In the genomic region with DNA sequence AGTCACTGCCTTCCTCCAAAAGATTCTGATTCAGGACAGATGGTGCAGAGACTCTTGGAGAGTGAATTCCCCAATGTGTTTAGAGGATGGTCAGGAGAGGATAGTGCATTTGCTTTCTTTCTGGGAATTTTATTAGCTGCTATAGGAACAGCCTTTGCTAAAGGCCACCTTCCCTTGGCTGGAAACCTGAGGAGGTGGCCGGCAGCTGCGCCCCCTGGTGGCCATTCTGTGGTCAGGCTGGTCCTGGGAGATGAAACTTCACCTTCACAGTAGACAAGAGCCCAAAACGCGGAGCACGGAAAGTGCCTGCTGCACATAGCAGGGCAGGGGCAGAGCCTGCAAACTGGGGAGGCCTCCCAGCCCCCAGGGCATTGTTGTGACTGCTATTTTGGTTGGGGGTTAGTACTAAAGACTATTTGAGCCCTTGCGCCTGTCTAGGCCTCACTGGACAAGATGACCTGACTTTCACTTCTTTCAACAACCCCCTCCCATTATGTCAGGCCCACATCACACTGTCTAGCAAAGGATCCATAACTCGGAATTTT, we compare ENCODE assay signal across 1 cellular context.
TF ChIP-seq lines count a peak whose summit lies in the region.

No MANE protein-coding gene starts in this region.

TF ChIP-seq in K562, 482 proteins besides CTCF, POLR2A, EP300 and RAD21 (continued from another document and continues in another):
- TF ChIP-seq, protein P1, sequence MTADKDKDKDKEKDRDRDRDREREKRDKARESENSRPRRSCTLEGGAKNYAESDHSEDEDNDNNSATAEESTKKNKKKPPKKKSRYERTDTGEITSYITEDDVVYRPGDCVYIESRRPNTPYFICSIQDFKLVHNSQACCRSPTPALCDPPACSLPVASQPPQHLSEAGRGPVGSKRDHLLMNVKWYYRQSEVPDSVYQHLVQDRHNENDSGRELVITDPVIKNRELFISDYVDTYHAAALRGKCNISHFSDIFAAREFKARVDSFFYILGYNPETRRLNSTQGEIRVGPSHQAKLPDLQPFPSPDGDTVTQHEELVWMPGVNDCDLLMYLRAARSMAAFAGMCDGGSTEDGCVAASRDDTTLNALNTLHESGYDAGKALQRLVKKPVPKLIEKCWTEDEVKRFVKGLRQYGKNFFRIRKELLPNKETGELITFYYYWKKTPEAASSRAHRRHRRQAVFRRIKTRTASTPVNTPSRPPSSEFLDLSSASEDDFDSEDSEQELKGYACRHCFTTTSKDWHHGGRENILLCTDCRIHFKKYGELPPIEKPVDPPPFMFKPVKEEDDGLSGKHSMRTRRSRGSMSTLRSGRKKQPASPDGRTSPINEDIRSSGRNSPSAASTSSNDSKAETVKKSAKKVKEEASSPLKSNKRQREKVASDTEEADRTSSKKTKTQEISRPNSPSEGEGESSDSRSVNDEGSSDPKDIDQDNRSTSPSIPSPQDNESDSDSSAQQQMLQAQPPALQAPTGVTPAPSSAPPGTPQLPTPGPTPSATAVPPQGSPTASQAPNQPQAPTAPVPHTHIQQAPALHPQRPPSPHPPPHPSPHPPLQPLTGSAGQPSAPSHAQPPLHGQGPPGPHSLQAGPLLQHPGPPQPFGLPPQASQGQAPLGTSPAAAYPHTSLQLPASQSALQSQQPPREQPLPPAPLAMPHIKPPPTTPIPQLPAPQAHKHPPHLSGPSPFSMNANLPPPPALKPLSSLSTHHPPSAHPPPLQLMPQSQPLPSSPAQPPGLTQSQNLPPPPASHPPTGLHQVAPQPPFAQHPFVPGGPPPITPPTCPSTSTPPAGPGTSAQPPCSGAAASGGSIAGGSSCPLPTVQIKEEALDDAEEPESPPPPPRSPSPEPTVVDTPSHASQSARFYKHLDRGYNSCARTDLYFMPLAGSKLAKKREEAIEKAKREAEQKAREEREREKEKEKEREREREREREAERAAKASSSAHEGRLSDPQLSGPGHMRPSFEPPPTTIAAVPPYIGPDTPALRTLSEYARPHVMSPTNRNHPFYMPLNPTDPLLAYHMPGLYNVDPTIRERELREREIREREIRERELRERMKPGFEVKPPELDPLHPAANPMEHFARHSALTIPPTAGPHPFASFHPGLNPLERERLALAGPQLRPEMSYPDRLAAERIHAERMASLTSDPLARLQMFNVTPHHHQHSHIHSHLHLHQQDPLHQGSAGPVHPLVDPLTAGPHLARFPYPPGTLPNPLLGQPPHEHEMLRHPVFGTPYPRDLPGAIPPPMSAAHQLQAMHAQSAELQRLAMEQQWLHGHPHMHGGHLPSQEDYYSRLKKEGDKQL (CRISPR knock-in tag; IDR thresholded peaks at IDR 0.05; ENCODE audit: borderline replicate concordance): no peak
- TF ChIP-seq NONO (IDR thresholded peaks at IDR 0.05; ENCODE audit: low read depth in 2 of 2, low read length in 1 of 2) (no peak), PHF8 (IDR thresholded peaks at IDR 0.05; ENCODE audit: borderline replicate concordance, low read length) (no peak), NEUROD1 (IDR thresholded peaks at IDR 0.05; ENCODE audit: borderline replicate concordance, low read depth, low read length, partially characterized antibody) (no peak), EHMT2 (IDR thresholded peaks at IDR 0.05) (no peak), SMC3 (conservative IDR thresholded peaks at IDR 0.05; ENCODE audit: insufficient read depth, low read depth, low read length) (peak; percentile 83), THRB (CRISPR knock-in tag; conservative IDR thresholded peaks at IDR 0.05) (no peak), ZNF395 (CRISPR knock-in tag; IDR thresholded peaks at IDR 0.05) (no peak), TRIM28 (IDR thresholded peaks at IDR 0.05) (no peak), MTA3 (IDR thresholded peaks at IDR 0.05; ENCODE audit: borderline replicate concordance) (peak; percentile 22; the same call in 1 of the 2 replicates), ZC3H11A (IDR thresholded peaks at IDR 0.05; ENCODE audit: low read depth, low read length) (0 out of 2 replicates have a peak, but pooled peaks have one; percentile 32), EGR1 (conservative IDR thresholded peaks at IDR 0.05) (no peak), GTF2E2 (tag; IDR thresholded peaks at IDR 0.05) (no peak), NCOR1 (IDR thresholded peaks at IDR 0.05) (no peak), ZNF143 (CRISPR knock-in tag; IDR thresholded peaks at IDR 0.05) (no peak), TCF3 (CRISPR knock-in tag; IDR thresholded peaks at IDR 0.05) (0 out of 2 replicates have a peak, but pooled peaks have one; percentile 16), E4F1 (CRISPR knock-in tag; IDR thresholded peaks at IDR 0.05; ENCODE audit: borderline replicate concordance) (no peak), RBM34 (IDR thresholded peaks at IDR 0.05; ENCODE audit: borderline replicate concordance, insufficient read depth, low read length) (no peak), ARNT (IDR thresholded peaks at IDR 0.05) (no peak), HNRNPK (IDR thresholded peaks at IDR 0.05; ENCODE audit: low read depth, low read length, poor library complexity, severe bottlenecking) (no peak), TAF9B (IDR thresholded peaks at IDR 0.05; ENCODE audit: partially characterized antibody) (no peak), ZNF408 (CRISPR knock-in tag; IDR thresholded peaks at IDR 0.05; ENCODE audit: low read depth) (no peak), ZNF184 (CRISPR knock-in tag; IDR thresholded peaks at IDR 0.05) (no peak), TFAP4 (CRISPR knock-in tag; IDR thresholded peaks at IDR 0.05; ENCODE audit: borderline replicate concordance) (peak; percentile 21; the same call in 1 of the 2 replicates), ZBTB7A (IDR thresholded peaks at IDR 0.05; ENCODE audit: borderline replicate concordance, control insufficient read depth, low read depth, low read length) (no peak)
- TF ChIP-seq, protein P2, sequence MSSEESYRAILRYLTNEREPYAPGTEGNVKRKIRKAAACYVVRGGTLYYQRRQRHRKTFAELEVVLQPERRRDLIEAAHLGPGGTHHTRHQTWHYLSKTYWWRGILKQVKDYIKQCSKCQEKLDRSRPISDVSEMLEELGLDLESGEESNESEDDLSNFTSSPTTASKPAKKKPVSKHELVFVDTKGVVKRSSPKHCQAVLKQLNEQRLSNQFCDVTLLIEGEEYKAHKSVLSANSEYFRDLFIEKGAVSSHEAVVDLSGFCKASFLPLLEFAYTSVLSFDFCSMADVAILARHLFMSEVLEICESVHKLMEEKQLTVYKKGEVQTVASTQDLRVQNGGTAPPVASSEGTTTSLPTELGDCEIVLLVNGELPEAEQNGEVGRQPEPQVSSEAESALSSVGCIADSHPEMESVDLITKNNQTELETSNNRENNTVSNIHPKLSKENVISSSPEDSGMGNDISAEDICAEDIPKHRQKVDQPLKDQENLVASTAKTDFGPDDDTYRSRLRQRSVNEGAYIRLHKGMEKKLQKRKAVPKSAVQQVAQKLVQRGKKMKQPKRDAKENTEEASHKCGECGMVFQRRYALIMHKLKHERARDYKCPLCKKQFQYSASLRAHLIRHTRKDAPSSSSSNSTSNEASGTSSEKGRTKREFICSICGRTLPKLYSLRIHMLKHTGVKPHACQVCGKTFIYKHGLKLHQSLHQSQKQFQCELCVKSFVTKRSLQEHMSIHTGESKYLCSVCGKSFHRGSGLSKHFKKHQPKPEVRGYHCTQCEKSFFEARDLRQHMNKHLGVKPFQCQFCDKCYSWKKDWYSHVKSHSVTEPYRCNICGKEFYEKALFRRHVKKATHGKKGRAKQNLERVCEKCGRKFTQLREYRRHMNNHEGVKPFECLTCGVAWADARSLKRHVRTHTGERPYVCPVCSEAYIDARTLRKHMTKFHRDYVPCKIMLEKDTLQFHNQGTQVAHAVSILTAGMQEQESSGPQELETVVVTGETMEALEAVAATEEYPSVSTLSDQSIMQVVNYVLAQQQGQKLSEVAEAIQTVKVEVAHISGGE (CRISPR knock-in tag; IDR thresholded peaks at IDR 0.05): no peak
- TF ChIP-seq, protein P3, sequence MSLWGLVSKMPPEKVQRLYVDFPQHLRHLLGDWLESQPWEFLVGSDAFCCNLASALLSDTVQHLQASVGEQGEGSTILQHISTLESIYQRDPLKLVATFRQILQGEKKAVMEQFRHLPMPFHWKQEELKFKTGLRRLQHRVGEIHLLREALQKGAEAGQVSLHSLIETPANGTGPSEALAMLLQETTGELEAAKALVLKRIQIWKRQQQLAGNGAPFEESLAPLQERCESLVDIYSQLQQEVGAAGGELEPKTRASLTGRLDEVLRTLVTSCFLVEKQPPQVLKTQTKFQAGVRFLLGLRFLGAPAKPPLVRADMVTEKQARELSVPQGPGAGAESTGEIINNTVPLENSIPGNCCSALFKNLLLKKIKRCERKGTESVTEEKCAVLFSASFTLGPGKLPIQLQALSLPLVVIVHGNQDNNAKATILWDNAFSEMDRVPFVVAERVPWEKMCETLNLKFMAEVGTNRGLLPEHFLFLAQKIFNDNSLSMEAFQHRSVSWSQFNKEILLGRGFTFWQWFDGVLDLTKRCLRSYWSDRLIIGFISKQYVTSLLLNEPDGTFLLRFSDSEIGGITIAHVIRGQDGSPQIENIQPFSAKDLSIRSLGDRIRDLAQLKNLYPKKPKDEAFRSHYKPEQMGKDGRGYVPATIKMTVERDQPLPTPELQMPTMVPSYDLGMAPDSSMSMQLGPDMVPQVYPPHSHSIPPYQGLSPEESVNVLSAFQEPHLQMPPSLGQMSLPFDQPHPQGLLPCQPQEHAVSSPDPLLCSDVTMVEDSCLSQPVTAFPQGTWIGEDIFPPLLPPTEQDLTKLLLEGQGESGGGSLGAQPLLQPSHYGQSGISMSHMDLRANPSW (CRISPR knock-in tag; IDR thresholded peaks at IDR 0.05): no peak
- TF ChIP-seq, protein P4, sequence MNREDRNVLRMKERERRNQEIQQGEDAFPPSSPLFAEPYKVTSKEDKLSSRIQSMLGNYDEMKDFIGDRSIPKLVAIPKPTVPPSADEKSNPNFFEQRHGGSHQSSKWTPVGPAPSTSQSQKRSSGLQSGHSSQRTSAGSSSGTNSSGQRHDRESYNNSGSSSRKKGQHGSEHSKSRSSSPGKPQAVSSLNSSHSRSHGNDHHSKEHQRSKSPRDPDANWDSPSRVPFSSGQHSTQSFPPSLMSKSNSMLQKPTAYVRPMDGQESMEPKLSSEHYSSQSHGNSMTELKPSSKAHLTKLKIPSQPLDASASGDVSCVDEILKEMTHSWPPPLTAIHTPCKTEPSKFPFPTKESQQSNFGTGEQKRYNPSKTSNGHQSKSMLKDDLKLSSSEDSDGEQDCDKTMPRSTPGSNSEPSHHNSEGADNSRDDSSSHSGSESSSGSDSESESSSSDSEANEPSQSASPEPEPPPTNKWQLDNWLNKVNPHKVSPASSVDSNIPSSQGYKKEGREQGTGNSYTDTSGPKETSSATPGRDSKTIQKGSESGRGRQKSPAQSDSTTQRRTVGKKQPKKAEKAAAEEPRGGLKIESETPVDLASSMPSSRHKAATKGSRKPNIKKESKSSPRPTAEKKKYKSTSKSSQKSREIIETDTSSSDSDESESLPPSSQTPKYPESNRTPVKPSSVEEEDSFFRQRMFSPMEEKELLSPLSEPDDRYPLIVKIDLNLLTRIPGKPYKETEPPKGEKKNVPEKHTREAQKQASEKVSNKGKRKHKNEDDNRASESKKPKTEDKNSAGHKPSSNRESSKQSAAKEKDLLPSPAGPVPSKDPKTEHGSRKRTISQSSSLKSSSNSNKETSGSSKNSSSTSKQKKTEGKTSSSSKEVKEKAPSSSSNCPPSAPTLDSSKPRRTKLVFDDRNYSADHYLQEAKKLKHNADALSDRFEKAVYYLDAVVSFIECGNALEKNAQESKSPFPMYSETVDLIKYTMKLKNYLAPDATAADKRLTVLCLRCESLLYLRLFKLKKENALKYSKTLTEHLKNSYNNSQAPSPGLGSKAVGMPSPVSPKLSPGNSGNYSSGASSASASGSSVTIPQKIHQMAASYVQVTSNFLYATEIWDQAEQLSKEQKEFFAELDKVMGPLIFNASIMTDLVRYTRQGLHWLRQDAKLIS (CRISPR knock-in tag; IDR thresholded peaks at IDR 0.05): no peak
